In genomic region chr19:4393947-4394590, GRCh38 we compare ENCODE assay signal across 1 cellular context.
TF ChIP-seq lines count a peak whose summit lies in the region.

No MANE protein-coding gene starts in this region.

TF ChIP-seq in IMR-90, 13 proteins besides CTCF, POLR2A, EP300 and RAD21:
- no peak for TF ChIP-seq FOS (IDR thresholded peaks at IDR 0.05; ENCODE audit: low read depth, low read length)
- no peak for TF ChIP-seq USF2 (IDR thresholded peaks at IDR 0.05; ENCODE audit: low read depth, low read length)
- 0 out of 2 replicates have a peak, but pooled peaks have one; percentile 35 for TF ChIP-seq CEBPB (IDR thresholded peaks at IDR 0.05; ENCODE audit: low read depth, low read length)
- no peak for TF ChIP-seq MAFK (IDR thresholded peaks at IDR 0.05; ENCODE audit: low read depth, low read length)
- no peak for TF ChIP-seq NFE2L2 (IDR thresholded peaks at IDR 0.05; ENCODE audit: low read depth, low read length)
- no peak for TF ChIP-seq RFX5 (IDR thresholded peaks at IDR 0.05; ENCODE audit: low read depth, low read length)
- TF ChIP-seq ELK1 (IDR thresholded peaks at IDR 0.05; ENCODE audit: borderline replicate concordance, low read depth, low read length): no peak
